In the genomic region with DNA sequence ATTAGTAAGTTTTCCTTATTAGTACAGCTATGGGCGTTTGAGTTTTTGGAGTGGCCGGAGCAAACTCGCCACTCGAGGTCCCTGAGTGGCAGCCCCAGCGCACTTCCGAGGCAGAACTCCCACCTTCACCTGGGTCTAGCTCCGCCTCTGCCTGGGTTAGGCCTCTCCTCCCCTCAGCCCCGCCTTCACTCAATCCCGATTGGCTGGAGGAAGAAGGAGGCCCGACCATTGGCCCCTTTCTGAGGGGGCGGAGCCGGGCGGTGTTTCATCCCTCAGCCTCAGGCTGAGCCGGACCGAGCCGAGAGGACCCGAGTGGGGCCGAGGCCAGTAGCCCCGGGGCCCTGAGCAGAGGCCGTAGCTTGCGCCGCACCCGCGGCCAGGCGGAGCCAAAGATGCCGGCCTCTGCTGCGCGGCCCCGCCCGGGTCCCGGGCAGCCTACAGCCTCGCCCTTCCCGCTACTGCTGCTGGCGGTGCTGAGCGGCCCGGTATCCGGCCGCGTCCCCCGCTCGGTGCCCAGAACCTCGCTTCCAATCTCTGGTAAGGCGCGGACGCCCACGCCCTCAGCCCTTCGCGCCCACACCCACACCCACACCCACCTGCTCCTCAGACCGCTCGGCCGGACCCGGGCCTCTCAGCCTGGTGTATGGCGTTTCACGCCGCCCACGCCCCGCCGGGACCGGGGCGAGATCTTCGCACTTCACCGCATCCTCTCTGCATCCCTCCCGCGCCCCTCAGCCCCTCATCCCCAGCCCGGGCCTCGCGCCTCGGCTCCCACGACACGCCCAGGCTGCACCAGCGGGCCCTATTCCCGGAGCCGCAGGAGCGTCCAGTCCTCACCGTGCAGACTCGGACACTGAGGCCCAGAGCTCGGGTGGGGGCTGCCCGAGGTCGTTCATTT, we compare ENCODE assay signal across 8 cellular contexts. TPM values are rescaled to one million over a fixed set of nuclear protein-coding genes. Genes with fewer than 3 reads are reported as not detected.
DNase-seq lines count a peak whose midpoint lies in the region; ATAC-seq and TF ChIP-seq lines count a peak whose summit lies in the region.

A gene with protein sequence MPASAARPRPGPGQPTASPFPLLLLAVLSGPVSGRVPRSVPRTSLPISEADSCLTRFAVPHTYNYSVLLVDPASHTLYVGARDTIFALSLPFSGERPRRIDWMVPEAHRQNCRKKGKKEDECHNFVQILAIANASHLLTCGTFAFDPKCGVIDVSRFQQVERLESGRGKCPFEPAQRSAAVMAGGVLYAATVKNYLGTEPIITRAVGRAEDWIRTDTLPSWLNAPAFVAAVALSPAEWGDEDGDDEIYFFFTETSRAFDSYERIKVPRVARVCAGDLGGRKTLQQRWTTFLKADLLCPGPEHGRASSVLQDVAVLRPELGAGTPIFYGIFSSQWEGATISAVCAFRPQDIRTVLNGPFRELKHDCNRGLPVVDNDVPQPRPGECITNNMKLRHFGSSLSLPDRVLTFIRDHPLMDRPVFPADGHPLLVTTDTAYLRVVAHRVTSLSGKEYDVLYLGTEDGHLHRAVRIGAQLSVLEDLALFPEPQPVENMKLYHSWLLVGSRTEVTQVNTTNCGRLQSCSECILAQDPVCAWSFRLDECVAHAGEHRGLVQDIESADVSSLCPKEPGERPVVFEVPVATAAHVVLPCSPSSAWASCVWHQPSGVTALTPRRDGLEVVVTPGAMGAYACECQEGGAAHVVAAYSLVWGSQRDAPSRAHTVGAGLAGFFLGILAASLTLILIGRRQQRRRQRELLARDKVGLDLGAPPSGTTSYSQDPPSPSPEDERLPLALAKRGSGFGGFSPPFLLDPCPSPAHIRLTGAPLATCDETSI (plus strand): TSS at position 263 of the 898 bp plus-strand sequence. CDS start 130 bp downstream, at position 393.

- peak within 1 kb of the TSS; percentile 58 for H3K4me3 ChIP-seq in BE2C (ENCODE audit: low read depth, low read length)

- no peaks in the 10 kb centered on the region for H3K36me3 ChIP-seq in BE2C

- peaks cover 8% of the 10 kb centered on the region for H3K27me3 ChIP-seq in BE2C

- H3K4me1 ChIP-seq in BE2C = no peaks in the 10 kb centered on the region

- DNase-seq in BE2C (peak; percentile 94), GM19240 (ENCODE audit: insufficient read length, low spot score) (peak; percentile 96), NCI-H524 (lab: John Stamatoyannopoulos, UW) (peak; percentile 90 to 95), cortex of kidney (lab: John Stamatoyannopoulos, UW) (peak; percentile 18), left kidney (ENCODE audit: low read depth, low spot score) (peak; percentile 99)
- DNase-seq in activated CD4-positive, alpha-beta T cell treated with anti-CD3 and anti-CD28 coated beads for 48 hours = peak; percentile 97
- peak; percentile 95 for DNase-seq in stimulated activated CD4-positive, alpha-beta T cell treated with anti-CD3 and anti-CD28 coated beads, Interleukin-1b, Interleukin-23, amount 100 ng/mL, for 48 hours

- ATAC-seq in HG03457 (IDR thresholded peaks at IDR 0.05; ENCODE audit: unreplicated experiment) = peak; percentile 99

- H3K9me3 ChIP-seq in BE2C = no peaks in the 10 kb centered on the region

- no peak for TF ChIP-seq CTCF in BE2C (IDR thresholded peaks at IDR 0.05; ENCODE audit: low read depth, low read length)

RNA-seq across cellular contexts. Expression of the gene that starts here (rescaled TPM):
- polyA plus RNA-seq in BE2C (2012; ENCODE audit: insufficient read depth, insufficient read length, low read depth) = 2.3 TPM

Comparison
In these comparisons a context has a peak if more than half of its experiments do, and no peak if none do; other contexts are left out.
1. Peak in every context shown above with its lines: DNase-seq, ATAC-seq and H3K4me3 ChIP-seq.
2. DNase-seq: peak in every context shown above with its lines; median percentile 99 in left kidney; 97 in activated CD4-positive, alpha-beta T cell treated with anti-CD3 and anti-CD28 coated beads for 48 hours; 96 in GM19240; 95 in stimulated activated CD4-positive, alpha-beta T cell treated with anti-CD3 and anti-CD28 coated beads, Interleukin-1b, Interleukin-23, amount 100 ng/mL, for 48 hours; 94 in BE2C; 92 in NCI-H524; 18 in cortex of kidney.